ENCODE assay signal across 1 cellular context in genomic region chr7:134991469-134992339, GRCh38.
A peak's percentile ranks its signal among the peaks of the same experiment; 100 is the strongest.
TF ChIP-seq lines count a peak whose summit lies in the region.

No MANE protein-coding gene starts in this region.

TF ChIP-seq in HepG2, 621 proteins besides CTCF, POLR2A, EP300 and RAD21 (continued from another document and continues in another):
- TF ChIP-seq ZNF414 (CRISPR knock-in tag; IDR thresholded peaks at IDR 0.05) (no peak), HIVEP1 (CRISPR knock-in tag; IDR thresholded peaks at IDR 0.05) (no peak), PRMT3 (CRISPR knock-in tag; IDR thresholded peaks at IDR 0.05; ENCODE audit: borderline replicate concordance, low read depth) (no peak), SRY (CRISPR knock-in tag; IDR thresholded peaks at IDR 0.05) (no peak), NFE2L1 (CRISPR knock-in tag; IDR thresholded peaks at IDR 0.05; ENCODE audit: borderline replicate concordance) (no peak), ZNF644 (CRISPR knock-in tag; IDR thresholded peaks at IDR 0.05; ENCODE audit: low read depth) (0 out of 2 replicates have a peak, but pooled peaks have one; percentile 15), NR0B2 (CRISPR knock-in tag; IDR thresholded peaks at IDR 0.05) (no peak), IRX3 (CRISPR knock-in tag; IDR thresholded peaks at IDR 0.05; ENCODE audit: borderline replicate concordance, low read depth) (no peak), TMF1 (CRISPR knock-in tag; IDR thresholded peaks at IDR 0.05; ENCODE audit: low read depth) (no peak), ZNF343 (CRISPR knock-in tag; IDR thresholded peaks at IDR 0.05) (no peak), DNMT1 (CRISPR knock-in tag; IDR thresholded peaks at IDR 0.05) (no peak), TSC22D2 (CRISPR knock-in tag; IDR thresholded peaks at IDR 0.05; ENCODE audit: borderline replicate concordance) (no peak), XBP1 (CRISPR knock-in tag; IDR thresholded peaks at IDR 0.05) (no peak), SMARCE1 (IDR thresholded peaks at IDR 0.05; ENCODE audit: borderline replicate concordance) (no peak), PTBP1 (IDR thresholded peaks at IDR 0.05; ENCODE audit: low read depth, low read length, poor library complexity, severe bottlenecking) (no peak), CREB1 (IDR thresholded peaks at IDR 0.05) (no peak), CREB1 (CRISPR knock-in tag; IDR thresholded peaks at IDR 0.05) (peak; percentile 29), ATM (IDR thresholded peaks at IDR 0.05; ENCODE audit: borderline replicate concordance) (no peak), SNRNP70 (IDR thresholded peaks at IDR 0.05; ENCODE audit: low read depth, low read length) (no peak), ZBTB7B (CRISPR knock-in tag; IDR thresholded peaks at IDR 0.05) (no peak; the same call in 1 of the 2 replicates), ZNF501 (CRISPR knock-in tag; IDR thresholded peaks at IDR 0.05) (no peak), ZBTB39 (CRISPR knock-in tag; IDR thresholded peaks at IDR 0.05) (no peak), PLRG1 (conservative IDR thresholded peaks at IDR 0.05) (no peak), ATF1 (CRISPR knock-in tag; IDR thresholded peaks at IDR 0.05) (no peak; the same call in 1 of the 2 replicates), WIZ (CRISPR knock-in tag; IDR thresholded peaks at IDR 0.05) (no peak), SP4 (CRISPR knock-in tag; IDR thresholded peaks at IDR 0.05) (no peak), HNF4A (CRISPR knock-in tag; IDR thresholded peaks at IDR 0.05) (peak; percentile 87), ZNF431 (CRISPR knock-in tag; IDR thresholded peaks at IDR 0.05; ENCODE audit: borderline replicate concordance, low read depth) (no peak; the same call in 1 of the 2 replicates), ZNF788 (CRISPR knock-in tag; IDR thresholded peaks at IDR 0.05; ENCODE audit: borderline replicate concordance) (peak; percentile 15; the same call in 1 of the 2 replicates), ZNF24 (IDR thresholded peaks at IDR 0.05) (no peak), MEIS2 (CRISPR knock-in tag; IDR thresholded peaks at IDR 0.05) (no peak), CHD4 (IDR thresholded peaks at IDR 0.05; ENCODE audit: borderline replicate concordance, low read length) (peak; percentile 82; the same call in 1 of the 2 replicates), ZNF510 (CRISPR knock-in tag; IDR thresholded peaks at IDR 0.05; ENCODE audit: low read depth) (no peak), MTA3 (CRISPR knock-in tag; IDR thresholded peaks at IDR 0.05) (no peak), HMGA1 (CRISPR knock-in tag; conservative IDR thresholded peaks at IDR 0.05) (no peak), ZNF709 (CRISPR knock-in tag; IDR thresholded peaks at IDR 0.05) (no peak; the same call in 1 of the 2 replicates), ZBTB46 (CRISPR knock-in tag; IDR thresholded peaks at IDR 0.05; ENCODE audit: borderline replicate concordance) (no peak), NR2F6 (IDR thresholded peaks at IDR 0.05) (peak; percentile 78), NR2F6 (CRISPR knock-in tag; IDR thresholded peaks at IDR 0.05) (no peak; the same call in 1 of the 2 replicates), TFDP1 (CRISPR knock-in tag; IDR thresholded peaks at IDR 0.05; ENCODE audit: borderline replicate concordance) (no peak; the same call in 1 of the 2 replicates), GPN1 (CRISPR knock-in tag; IDR thresholded peaks at IDR 0.05; ENCODE audit: borderline replicate concordance) (no peak), CEBPZ (IDR thresholded peaks at IDR 0.05; ENCODE audit: low read length) (no peak), MTA1 (CRISPR knock-in tag; IDR thresholded peaks at IDR 0.05; ENCODE audit: borderline replicate concordance) (no peak), KDM3A (CRISPR knock-in tag; IDR thresholded peaks at IDR 0.05; ENCODE audit: low read depth) (no peak), ZNF10 (CRISPR knock-in tag; IDR thresholded peaks at IDR 0.05; ENCODE audit: borderline replicate concordance, low read depth) (no peak)
- TF ChIP-seq, protein P1, sequence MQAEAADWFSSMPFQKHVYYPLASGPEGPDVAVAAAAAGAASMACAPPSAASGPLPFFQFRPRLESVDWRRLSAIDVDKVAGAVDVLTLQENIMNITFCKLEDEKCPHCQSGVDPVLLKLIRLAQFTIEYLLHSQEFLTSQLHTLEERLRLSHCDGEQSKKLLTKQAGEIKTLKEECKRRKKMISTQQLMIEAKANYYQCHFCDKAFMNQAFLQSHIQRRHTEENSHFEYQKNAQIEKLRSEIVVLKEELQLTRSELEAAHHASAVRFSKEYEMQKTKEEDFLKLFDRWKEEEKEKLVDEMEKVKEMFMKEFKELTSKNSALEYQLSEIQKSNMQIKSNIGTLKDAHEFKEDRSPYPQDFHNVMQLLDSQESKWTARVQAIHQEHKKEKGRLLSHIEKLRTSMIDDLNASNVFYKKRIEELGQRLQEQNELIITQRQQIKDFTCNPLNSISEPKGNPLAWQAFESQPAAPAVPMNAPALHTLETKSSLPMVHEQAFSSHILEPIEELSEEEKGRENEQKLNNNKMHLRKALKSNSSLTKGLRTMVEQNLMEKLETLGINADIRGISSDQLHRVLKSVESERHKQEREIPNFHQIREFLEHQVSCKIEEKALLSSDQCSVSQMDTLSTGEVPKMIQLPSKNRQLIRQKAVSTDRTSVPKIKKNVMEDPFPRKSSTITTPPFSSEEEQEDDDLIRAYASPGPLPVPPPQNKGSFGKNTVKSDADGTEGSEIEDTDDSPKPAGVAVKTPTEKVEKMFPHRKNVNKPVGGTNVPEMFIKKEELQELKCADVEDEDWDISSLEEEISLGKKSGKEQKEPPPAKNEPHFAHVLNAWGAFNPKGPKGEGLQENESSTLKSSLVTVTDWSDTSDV (CRISPR knock-in tag; IDR thresholded peaks at IDR 0.05), result no peak
- TF ChIP-seq, protein P2, sequence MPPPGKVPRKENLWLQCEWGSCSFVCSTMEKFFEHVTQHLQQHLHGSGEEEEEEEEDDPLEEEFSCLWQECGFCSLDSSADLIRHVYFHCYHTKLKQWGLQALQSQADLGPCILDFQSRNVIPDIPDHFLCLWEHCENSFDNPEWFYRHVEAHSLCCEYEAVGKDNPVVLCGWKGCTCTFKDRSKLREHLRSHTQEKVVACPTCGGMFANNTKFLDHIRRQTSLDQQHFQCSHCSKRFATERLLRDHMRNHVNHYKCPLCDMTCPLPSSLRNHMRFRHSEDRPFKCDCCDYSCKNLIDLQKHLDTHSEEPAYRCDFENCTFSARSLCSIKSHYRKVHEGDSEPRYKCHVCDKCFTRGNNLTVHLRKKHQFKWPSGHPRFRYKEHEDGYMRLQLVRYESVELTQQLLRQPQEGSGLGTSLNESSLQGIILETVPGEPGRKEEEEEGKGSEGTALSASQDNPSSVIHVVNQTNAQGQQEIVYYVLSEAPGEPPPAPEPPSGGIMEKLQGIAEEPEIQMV (CRISPR knock-in tag; IDR thresholded peaks at IDR 0.05; ENCODE audit: low read depth), result no peak
- TF ChIP-seq, protein P3, sequence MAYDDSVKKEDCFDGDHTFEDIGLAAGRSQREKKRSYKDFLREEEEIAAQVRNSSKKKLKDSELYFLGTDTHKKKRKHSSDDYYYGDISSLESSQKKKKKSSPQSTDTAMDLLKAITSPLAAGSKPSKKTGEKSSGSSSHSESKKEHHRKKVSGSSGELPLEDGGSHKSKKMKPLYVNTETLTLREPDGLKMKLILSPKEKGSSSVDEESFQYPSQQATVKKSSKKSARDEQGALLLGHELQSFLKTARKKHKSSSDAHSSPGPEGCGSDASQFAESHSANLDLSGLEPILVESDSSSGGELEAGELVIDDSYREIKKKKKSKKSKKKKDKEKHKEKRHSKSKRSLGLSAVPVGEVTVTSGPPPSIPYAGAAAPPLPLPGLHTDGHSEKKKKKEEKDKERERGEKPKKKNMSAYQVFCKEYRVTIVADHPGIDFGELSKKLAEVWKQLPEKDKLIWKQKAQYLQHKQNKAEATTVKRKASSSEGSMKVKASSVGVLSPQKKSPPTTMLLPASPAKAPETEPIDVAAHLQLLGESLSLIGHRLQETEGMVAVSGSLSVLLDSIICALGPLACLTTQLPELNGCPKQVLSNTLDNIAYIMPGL (CRISPR knock-in tag; IDR thresholded peaks at IDR 0.05; ENCODE audit: borderline replicate concordance in 1 of 2, low read depth in 1 of 2), result peak; percentile 15 to 55; a peak in 1 of 4 replicates
- TF ChIP-seq, protein P4, sequence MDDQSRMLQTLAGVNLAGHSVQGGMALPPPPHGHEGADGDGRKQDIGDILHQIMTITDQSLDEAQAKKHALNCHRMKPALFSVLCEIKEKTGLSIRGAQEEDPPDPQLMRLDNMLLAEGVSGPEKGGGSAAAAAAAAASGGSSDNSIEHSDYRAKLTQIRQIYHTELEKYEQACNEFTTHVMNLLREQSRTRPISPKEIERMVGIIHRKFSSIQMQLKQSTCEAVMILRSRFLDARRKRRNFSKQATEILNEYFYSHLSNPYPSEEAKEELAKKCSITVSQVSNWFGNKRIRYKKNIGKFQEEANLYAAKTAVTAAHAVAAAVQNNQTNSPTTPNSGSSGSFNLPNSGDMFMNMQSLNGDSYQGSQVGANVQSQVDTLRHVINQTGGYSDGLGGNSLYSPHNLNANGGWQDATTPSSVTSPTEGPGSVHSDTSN (CRISPR knock-in tag; IDR thresholded peaks at IDR 0.05; ENCODE audit: borderline replicate concordance), result no peak
- TF ChIP-seq, protein P5, sequence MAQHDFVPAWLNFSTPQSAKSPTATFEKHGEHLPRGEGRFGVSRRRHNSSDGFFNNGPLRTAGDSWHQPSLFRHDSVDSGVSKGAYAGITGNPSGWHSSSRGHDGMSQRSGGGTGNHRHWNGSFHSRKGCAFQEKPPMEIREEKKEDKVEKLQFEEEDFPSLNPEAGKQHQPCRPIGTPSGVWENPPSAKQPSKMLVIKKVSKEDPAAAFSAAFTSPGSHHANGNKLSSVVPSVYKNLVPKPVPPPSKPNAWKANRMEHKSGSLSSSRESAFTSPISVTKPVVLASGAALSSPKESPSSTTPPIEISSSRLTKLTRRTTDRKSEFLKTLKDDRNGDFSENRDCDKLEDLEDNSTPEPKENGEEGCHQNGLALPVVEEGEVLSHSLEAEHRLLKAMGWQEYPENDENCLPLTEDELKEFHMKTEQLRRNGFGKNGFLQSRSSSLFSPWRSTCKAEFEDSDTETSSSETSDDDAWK (CRISPR knock-in tag; IDR thresholded peaks at IDR 0.05), result no peak
